In genomic region chr7:151313857-151314256, GRCh38 we compare ENCODE assay signal across 11 cellular contexts. TPM values are rescaled to one million over a fixed set of nuclear protein-coding genes. Genes with fewer than 3 reads are reported as not detected.
DNase-seq lines count a peak whose midpoint lies in the region; ATAC-seq and TF ChIP-seq lines count a peak whose summit lies in the region.
"Had no signal": no experiment of that assay in that cellular context is flagged by ENCODE, and none has a peak within 500 bp of the region (broad histone marks: within the 10 kb centered on the region; RNA-seq: fewer than 3 reads in every experiment).

No MANE protein-coding gene starts in this region.

- WGBS in trophoblast cell (ENCODE audit: extremely low coverage, insufficient coverage, insufficient read length), result 100% methylated on average over 2 of the region's 10 CpGs
- 20% methylated on average over 10 of the region's 10 CpGs for WGBS in suprapubic skin

- no peaks in the 10 kb centered on the region for H3K36me3 ChIP-seq in Panc1 (ENCODE audit: control insufficient read depth, insufficient read depth, low read length)
- no peaks in the 10 kb centered on the region for H3K36me3 ChIP-seq in trophoblast cell (ENCODE audit: control insufficient read depth in 1 of 2, insufficient read depth in 2 of 2, low read length in 2 of 2)
- no peaks in the 10 kb centered on the region for H3K36me3 ChIP-seq in suprapubic skin
- no peaks in the 10 kb centered on the region for H3K36me3 ChIP-seq in effector memory CD4-positive, alpha-beta T cell (ENCODE audit: control insufficient read depth, insufficient read depth, low read length)
- H3K36me3 ChIP-seq: SJCRH30 had no signal

- H2BK120ac ChIP-seq in trophoblast cell (ENCODE audit: insufficient read depth, low read length, poor library complexity), result no peak overlapping the region

- H2AK5ac ChIP-seq in trophoblast cell (ENCODE audit: low read length), result no peak overlapping the region

- DNase-seq in ELR (ENCODE audit: low read depth) (peak; percentile 32), Panc1 (ENCODE audit: low read depth, low spot score) (no peak), fibroblast of the aortic adventitia (ENCODE audit: low read depth) (peak; percentile 47), trophoblast cell (no peak), suprapubic skin (ENCODE audit: low spot score in 2 of 2) (no peak), DMS79 treated with DMSO at 0.1 percent for 48 hours (lab: John Stamatoyannopoulos, UW) (no peak), Kasumi-1 (lab: John Stamatoyannopoulos, UW) (no peak)
- DNase-seq in effector memory CD4-positive, alpha-beta T cell, result no peak
- DNase-seq: GF-D8, NCI-H1436 treated with DMSO at 0.1 percent for 48 hours, SJCRH30 had no signal

- peak; percentile 77 for ATAC-seq in Panc1

- no peak overlapping the region for H2AFZ ChIP-seq in trophoblast cell (ENCODE audit: insufficient read depth, low read length, poor library complexity)

- no peak for TF ChIP-seq EP300 in suprapubic skin (IDR thresholded peaks at IDR 0.05)

- in situ Hi-C loops in Panc1 (cut with HindIII; ENCODE audit: low pct_unique_long_range_greater_than_20kb, low sequenced_read_pairs), result no loop called here

- no peak overlapping the region for H3K18ac ChIP-seq in trophoblast cell (ENCODE audit: low read length)

- H3K9ac ChIP-seq in trophoblast cell (ENCODE audit: low read length), result no peak overlapping the region

- no peak overlapping the region for H3K4me2 ChIP-seq in trophoblast cell (ENCODE audit: low read length)

- intact Hi-C loops in Panc1 (cut with micrococcal nuclease; ENCODE audit: unreplicated experiment), result no loop called here

- H4K91ac ChIP-seq in trophoblast cell (ENCODE audit: low read depth, low read length), result no peak overlapping the region

- BruUV-seq in Panc1 (replicated peaks; lab: Mats Ljungman, UMichigan), result no TSS peak

- H4K12ac ChIP-seq in trophoblast cell (ENCODE audit: low read depth, low read length), result no peak overlapping the region

- H3K4ac ChIP-seq in trophoblast cell (ENCODE audit: low read depth, low read length), result no peak overlapping the region

- H2BK5ac ChIP-seq in trophoblast cell (ENCODE audit: low read depth, low read length, poor library complexity), result no peak overlapping the region

- H3K27ac ChIP-seq in Panc1 (ENCODE audit: low read length) (no peak overlapping the region), trophoblast cell (ENCODE audit: low read depth, low read length) (no peak overlapping the region), suprapubic skin (no peak overlapping the region)
- no peak overlapping the region for H3K27ac ChIP-seq in effector memory CD4-positive, alpha-beta T cell (ENCODE audit: insufficient read depth, low read length, poor library complexity, severe bottlenecking)
- H3K27ac ChIP-seq: SJCRH30 had no signal

- CTCF ChIA-PET in Panc1 (lab: Charles Lee), result no interaction called here

- H3K23ac ChIP-seq in trophoblast cell (ENCODE audit: low read length), result peak overlapping the region; percentile 61

- POLR2A ChIA-PET in Panc1 (lab: Charles Lee), result no interaction called here

- H3K79me2 ChIP-seq in trophoblast cell (ENCODE audit: control insufficient read depth, insufficient read depth, low read length, poor library complexity), result no peaks in the 10 kb centered on the region

- no peak overlapping the region for H3K14ac ChIP-seq in trophoblast cell (ENCODE audit: low read length)

- no peak overlapping the region for H2BK12ac ChIP-seq in trophoblast cell (ENCODE audit: low read length)

- H3K4me3 ChIP-seq in Panc1 (ENCODE audit: low read depth in 2 of 2, low read length in 2 of 2) (no peak overlapping the region), fibroblast of the aortic adventitia (ENCODE audit: low read depth, low read length) (no peak overlapping the region), trophoblast cell (ENCODE audit: low read depth, low read length) (no peak overlapping the region), suprapubic skin (no peak overlapping the region)
- H3K4me3 ChIP-seq in effector memory CD4-positive, alpha-beta T cell (ENCODE audit: insufficient read depth, low read depth, low read length, poor library complexity, severe bottlenecking), result no peak overlapping the region
- H3K4me3 ChIP-seq: SJCRH30 had no signal

- H3K4me1 ChIP-seq in Panc1 (ENCODE audit: control insufficient read depth, insufficient read depth, low read length) (peaks cover 6% of the 10 kb centered on the region), trophoblast cell (ENCODE audit: control insufficient read depth in 1 of 2, insufficient read depth in 2 of 2, low read length in 2 of 2) (no peaks in the 10 kb centered on the region), suprapubic skin (peaks cover 16% of the 10 kb centered on the region)
- H3K4me1 ChIP-seq in effector memory CD4-positive, alpha-beta T cell (ENCODE audit: control insufficient read depth, insufficient read depth, low read length, poor library complexity, severe bottlenecking), result no peaks in the 10 kb centered on the region
- H3K4me1 ChIP-seq: SJCRH30 had no signal

- H4K8ac ChIP-seq in trophoblast cell (ENCODE audit: low read depth, low read length), result no peak overlapping the region

- no peak for TF ChIP-seq POLR2A in suprapubic skin (IDR thresholded peaks at IDR 0.05)

- H3K27me3 ChIP-seq in Panc1 (ENCODE audit: control insufficient read depth, insufficient read depth, low read length), result no peaks in the 10 kb centered on the region
- no peaks in the 10 kb centered on the region for H3K27me3 ChIP-seq in trophoblast cell (ENCODE audit: insufficient read depth, low read length)
- H3K27me3 ChIP-seq in suprapubic skin, result no peaks in the 10 kb centered on the region
- H3K27me3 ChIP-seq in effector memory CD4-positive, alpha-beta T cell (replicated peaks; ENCODE audit: control insufficient read depth, insufficient read depth, low read length, poor library complexity, severe bottlenecking), result no peaks in the 10 kb centered on the region
- H3K27me3 ChIP-seq: SJCRH30 had no signal

- no peak for TF ChIP-seq CTCF in Panc1 (IDR thresholded peaks at IDR 0.05)
- TF ChIP-seq CTCF in fibroblast of the aortic adventitia (IDR thresholded peaks at IDR 0.05; ENCODE audit: insufficient read depth, low read length), result no peak
- no peak for TF ChIP-seq CTCF in suprapubic skin (IDR thresholded peaks at IDR 0.05)

- H3K9me3 ChIP-seq in Panc1 (ENCODE audit: control insufficient read depth, insufficient read depth, low read depth, low read length) (peaks cover 6% of the 10 kb centered on the region), trophoblast cell (ENCODE audit: insufficient read depth, low read depth, low read length) (peaks cover 11% of the 10 kb centered on the region), suprapubic skin (no peaks in the 10 kb centered on the region)
- peaks cover 5% of the 10 kb centered on the region for H3K9me3 ChIP-seq in effector memory CD4-positive, alpha-beta T cell (ENCODE audit: control insufficient read depth, low read length)

- H3K79me1 ChIP-seq in trophoblast cell (ENCODE audit: low read length), result no peaks in the 10 kb centered on the region

RNA-seq across cellular contexts. Expression of gene NUB1, which starts 27.8 kb away (rescaled TPM):
- total RNA-seq in Panc1 (2021; ENCODE audit: unreplicated experiment), result 50.5 TPM
- 41.4 TPM for polyA plus RNA-seq in Panc1 (2012; ENCODE audit: insufficient read length)
- total RNA-seq in fibroblast of the aortic adventitia (ENCODE audit: low replicate concordance), result 46.5 and 193 TPM in 2 replicates
- 43.0 and 47.0 TPM in 2 replicates for polyA plus RNA-seq in trophoblast cell (2013)
- total RNA-seq in suprapubic skin, result 10 to 100 TPM; 39.3 to 70.8 (median 41.7) TPM

Comparison
In these comparisons a context has a peak if more than half of its experiments do, and no peak if none do; other contexts are left out.
1. DNase-seq: peak in ELR (single experiment) and fibroblast of the aortic adventitia (single experiment); none in Panc1 (single experiment), trophoblast cell (0 of 2), suprapubic skin (0 of 2), effector memory CD4-positive, alpha-beta T cell (0 of 3), DMS79 treated with DMSO at 0.1 percent for 48 hours (single experiment) and Kasumi-1 (0 of 2).